In the genomic region with DNA sequence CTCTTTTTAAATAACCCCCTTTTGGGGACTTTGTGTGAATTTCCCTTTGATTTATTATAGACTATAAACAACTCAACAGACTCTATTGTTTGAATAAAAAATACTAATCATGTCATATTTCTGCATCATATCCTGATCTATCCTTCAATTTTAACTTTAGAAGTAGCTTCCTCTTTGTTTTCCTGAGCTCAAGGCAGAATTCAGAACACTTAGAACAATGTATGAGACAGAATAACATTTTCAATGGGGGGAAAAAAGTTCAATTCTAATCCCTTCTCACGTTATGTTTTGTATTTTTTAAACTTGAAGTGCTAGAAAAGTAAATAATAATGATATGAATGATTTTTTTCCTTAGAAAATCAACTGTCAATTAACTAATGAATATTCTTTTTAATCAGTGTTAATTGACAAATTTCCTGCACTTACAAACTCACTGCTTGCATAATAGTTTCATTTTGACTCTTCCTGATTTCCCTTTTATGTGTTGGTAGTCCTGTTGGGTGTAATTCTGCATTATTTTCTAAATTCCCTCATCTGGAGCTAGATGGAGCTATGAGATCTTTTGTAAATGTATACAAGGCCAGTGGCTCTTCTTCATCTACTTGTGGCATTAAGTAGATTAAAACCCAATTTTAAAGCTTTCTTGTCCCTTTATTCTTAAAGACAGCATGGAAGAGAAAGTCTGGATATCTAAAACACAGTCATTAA, we compare ENCODE assay signal across 8 cellular contexts.
DNase-seq lines count a peak whose midpoint lies in the region; ATAC-seq and TF ChIP-seq lines count a peak whose summit lies in the region.

No MANE protein-coding gene starts in this region.

- no peak overlapping the region for H2AFZ ChIP-seq in OCI-LY3 (ENCODE audit: low read depth, low read length)

- H3K4me2 ChIP-seq in OCI-LY3 (ENCODE audit: low read length): no peak overlapping the region

- no peaks in the 10 kb centered on the region for H3K9me3 ChIP-seq in OCI-LY3 (ENCODE audit: insufficient read depth, low read length)

- H3K27ac ChIP-seq in OCI-LY3 (ENCODE audit: low read length): no peak overlapping the region

- peak; percentile 37 for DNase-seq in A172 (ENCODE audit: low spot score)
- DNase-seq in GM13977 (ENCODE audit: low spot score): peak; percentile 14
- peak; percentile 40 for DNase-seq in fibroblast of gingiva (ENCODE audit: low read depth)
- no peak for DNase-seq in retinal pigment epithelial cell (ENCODE audit: low read depth)

- no peak for ATAC-seq in GM21717 (IDR thresholded peaks at IDR 0.05; ENCODE audit: unreplicated experiment)
- ATAC-seq in HG03139 (IDR thresholded peaks at IDR 0.05; ENCODE audit: unreplicated experiment): no peak
- no peak for ATAC-seq in GM19463 (IDR thresholded peaks at IDR 0.05; ENCODE audit: unreplicated experiment)

- peaks cover 12% of the 10 kb centered on the region for H3K4me1 ChIP-seq in OCI-LY3 (ENCODE audit: low read length)

- H3K4me3 ChIP-seq in OCI-LY3 (ENCODE audit: low read length) (no peak overlapping the region), retinal pigment epithelial cell (ENCODE audit: low read length) (no peak overlapping the region)

- H3K9ac ChIP-seq in OCI-LY3 (ENCODE audit: low read length): no peak overlapping the region

- no peaks in the 10 kb centered on the region for H3K79me2 ChIP-seq in OCI-LY3 (ENCODE audit: low read length)

- peak; percentile 10 for TF ChIP-seq CTCF in GM13977 (IDR thresholded peaks at IDR 0.05; ENCODE audit: extremely low read depth, insufficient read depth, missing control alignments)
- peak; percentile 65 for TF ChIP-seq CTCF in OCI-LY3 (IDR thresholded peaks at IDR 0.05; ENCODE audit: low read depth, low read length)
- TF ChIP-seq CTCF in retinal pigment epithelial cell (conservative IDR thresholded peaks at IDR 0.05; ENCODE audit: low read depth, low read length): peak; percentile 48

- H3K27me3 ChIP-seq in OCI-LY3 (ENCODE audit: low read depth, low read length): peaks cover 6% of the 10 kb centered on the region; the same call in 1 of the 2 replicates

- no peaks in the 10 kb centered on the region for H4K20me1 ChIP-seq in OCI-LY3 (ENCODE audit: insufficient read depth, low read length)

- in situ Hi-C loops in GM13977 (cut with MboI; ENCODE audit: low pct_unique_long_range_greater_than_20kb, low sequenced_read_pairs, unreplicated experiment): no loop called here

- H3K36me3 ChIP-seq in OCI-LY3 (replicated peaks; ENCODE audit: low read depth, low read length): no peaks in the 10 kb centered on the region

Comparison
In these comparisons a context has a peak if more than half of its experiments do, and no peak if none do; other contexts are left out.
1. CTCF ChIP-seq: peak in every context shown above with its lines; median percentile 65 in OCI-LY3; 48 in retinal pigment epithelial cell; 10 in GM13977.